In genomic region chr7:29627631-29628030, GRCh38 we compare ENCODE assay signal across 25 cellular contexts.
"Had no signal": no experiment of that assay in that cellular context is flagged by ENCODE, and none has a peak within 500 bp of the region (broad histone marks: within the 10 kb centered on the region; RNA-seq: fewer than 3 reads in every experiment).

No MANE protein-coding gene starts in this region.

- H3K4me2 ChIP-seq: hepatocyte had no signal

- DNase-seq: cortex of kidney; effector CD4-positive, alpha-beta T cell; foreskin keratinocyte; heart left ventricle; left cardiac atrium; left lung; mesendoderm; midbrain; naive thymus-derived CD4-positive, alpha-beta T cell; nucleus accumbens; psoas muscle; right cardiac atrium; sigmoid colon; stimulated activated CD4-positive, alpha-beta T cell treated with anti-CD3 and anti-CD28 coated beads, Interleukin-2, amount 100 ng/mL, for 24 hours; stimulated activated CD4-positive, alpha-beta T cell treated with anti-CD3 and anti-CD28 coated beads, Interleukin-4, amount 100 ng/mL, for 24 hours; stimulated activated naive CD4-positive, alpha-beta T cell treated with Interleukin-2 at 50 U/mL for 16 hours; substantia nigra; upper lobe of left lung; uterus had no signal

- H3K27me3 ChIP-seq: foreskin keratinocyte, gastroesophageal sphincter, hepatocyte, tibial nerve, upper lobe of left lung, uterus had no signal

- H3K79me2 ChIP-seq: hepatocyte had no signal

- H3K27ac ChIP-seq: esophagus muscularis mucosa, foreskin keratinocyte, gastroesophageal sphincter, heart left ventricle, hepatocyte, left lung, psoas muscle, sigmoid colon, thoracic aorta, tibial nerve, upper lobe of left lung, uterus had no signal

- H2AFZ ChIP-seq: hepatocyte had no signal

- H3K9me3 ChIP-seq: esophagus muscularis mucosa, gastroesophageal sphincter, heart left ventricle, left lung, psoas muscle, sigmoid colon, thoracic aorta, tibial nerve, upper lobe of left lung, uterus had no signal

- H3K4me1 ChIP-seq: heart left ventricle, left lung, psoas muscle, sigmoid colon, tibial nerve, upper lobe of left lung, uterus had no signal

- H3K4me3 ChIP-seq: esophagus muscularis mucosa, gastroesophageal sphincter, heart left ventricle, hepatocyte, left lung, psoas muscle, sigmoid colon, thoracic aorta, tibial nerve, upper lobe of left lung, uterus had no signal

- H3K36me3 ChIP-seq: esophagus muscularis mucosa, gastroesophageal sphincter, heart left ventricle, left lung, sigmoid colon, thoracic aorta, tibial nerve, upper lobe of left lung, uterus had no signal

- ATAC-seq: foreskin keratinocyte; gastroesophageal sphincter; heart left ventricle; left cardiac atrium; left lung; naive thymus-derived CD4-positive, alpha-beta T cell; psoas muscle; right cardiac atrium; stimulated activated effector memory CD8-positive, alpha-beta T cell treated with anti-CD3 and anti-CD28 coated beads, Interleukin-12 subunit alpha, Interleukin-12 subunit beta, amount 100 ng/mL, for 72 hours had no signal
